Comparison of ENCODE assay signal across 11 cellular contexts in the genomic region with DNA sequence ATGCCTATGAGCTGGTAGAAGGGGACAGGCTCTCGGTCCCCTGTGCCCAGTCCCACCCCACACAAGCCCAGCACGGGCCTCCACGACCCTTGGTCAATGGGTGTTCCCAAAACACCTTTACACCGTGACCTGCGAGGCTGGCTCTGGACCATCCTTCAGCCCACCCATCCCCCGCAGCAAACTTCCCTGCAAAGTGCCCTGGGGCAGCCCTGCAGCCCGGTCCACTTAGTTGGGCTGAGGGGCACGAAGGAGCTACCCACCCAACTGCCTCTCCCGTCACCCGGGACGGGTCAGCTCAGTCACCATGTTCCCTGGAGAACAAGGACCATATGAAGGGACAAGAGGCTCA. TPM values are rescaled to one million over a fixed set of nuclear protein-coding genes. Genes with fewer than 3 reads are reported as not detected.
A peak's percentile ranks its signal among the peaks of the same experiment; 100 is the strongest.
DNase-seq lines count a peak whose midpoint lies in the region; ATAC-seq, FAIRE-seq and TF ChIP-seq lines count a peak whose summit lies in the region.
"Had no signal": no experiment of that assay in that cellular context is flagged by ENCODE, and none has a peak within 500 bp of the region (broad histone marks: within the 10 kb centered on the region; RNA-seq: fewer than 3 reads in every experiment).

No MANE protein-coding gene starts in this region.

- peak overlapping the region; percentile 30 for H3K9ac ChIP-seq in adipocyte (ENCODE audit: low read length)
- no peak overlapping the region for H3K9ac ChIP-seq in colonic mucosa (ENCODE audit: low read depth in 2 of 2, low read length in 2 of 2)

- no peak for DNase-seq in Jurkat, Clone E6-1 (ENCODE audit: low read depth, low spot score)
- no peak for DNase-seq in adipocyte (ENCODE audit: low read depth)
- no peak for DNase-seq in spleen
- DNase-seq in colonic mucosa, result no peak
- DNase-seq in frontal cortex (ENCODE audit: low spot score in 2 of 2), result no peak
- DNase-seq in NCI-H2107 (lab: John Stamatoyannopoulos, UW), result no peak
- DNase-seq: activated B cell treated with CpG ODN at 0.5 μM for 24 hours; stimulated activated CD4-positive, alpha-beta T cell treated with anti-CD3 and anti-CD28 coated beads, Interleukin-1b, Interleukin-23, amount 100 ng/mL, for 48 hours had no signal

- FAIRE-seq in frontal cortex (lab: Jason Lieb, UNC), result no peak
- FAIRE-seq: colon had no signal

- no peak for ATAC-seq in HG02571 (IDR thresholded peaks at IDR 0.05; ENCODE audit: unreplicated experiment)

- H3K36me3 ChIP-seq in adipocyte (ENCODE audit: control insufficient read depth, insufficient read depth, low read length, severe bottlenecking) (peaks cover 79% of the 10 kb centered on the region), spleen (peaks cover 3 to 100% (median 86%) of the 10 kb centered on the region in 6 donors), colonic mucosa (peaks cover 32% of the 10 kb centered on the region)

- H3K27me3 ChIP-seq in adipocyte (replicated peaks; ENCODE audit: control insufficient read depth, insufficient read depth, low read length) (no peaks in the 10 kb centered on the region), layer of hippocampus (ENCODE audit: control insufficient read depth, insufficient read depth, low read length) (no peaks in the 10 kb centered on the region), spleen (replicated peaks in 1 of 7) (no peaks in the 10 kb centered on the region), colonic mucosa (no peaks in the 10 kb centered on the region)

- peak overlapping the region; percentile 79 for H3K27ac ChIP-seq in layer of hippocampus (ENCODE audit: low read depth, low read length)
- H3K27ac ChIP-seq in spleen, result peak overlapping the region in 7 of 8 donors; percentile 31 to 83 (median 69)
- H3K27ac ChIP-seq in colonic mucosa, result no peak overlapping the region

- H3K4me3 ChIP-seq in Jurkat, Clone E6-1 (ENCODE audit: low read length), result peak overlapping the region; percentile 34
- no peak overlapping the region for H3K4me3 ChIP-seq in adipocyte (ENCODE audit: low read length)
- no peak overlapping the region for H3K4me3 ChIP-seq in spleen
- no peak overlapping the region for H3K4me3 ChIP-seq in colonic mucosa

- 71 to 88% (median 79%) methylated on average over 11 of the region's 11 CpGs for WGBS in spleen, 5 donors

- H3K4me1 ChIP-seq in adipocyte (ENCODE audit: control insufficient read depth, insufficient read depth, low read length) (peaks cover 37% of the 10 kb centered on the region), spleen (peaks cover 47 to 96% (median 72%) of the 10 kb centered on the region in 6 donors), colonic mucosa (peaks cover 20% of the 10 kb centered on the region)

- TF ChIP-seq POLR2A in spleen (IDR thresholded peaks at IDR 0.05), result no peak

- H3K9me3 ChIP-seq in adipocyte (ENCODE audit: control insufficient read depth, low read length), result no peaks in the 10 kb centered on the region
- no peaks in the 10 kb centered on the region for H3K9me3 ChIP-seq in spleen
- H3K9me3 ChIP-seq in colonic mucosa, result no peaks in the 10 kb centered on the region

- no peak for TF ChIP-seq CTCF in spleen (IDR thresholded peaks at IDR 0.05 in 8 of 11, conservative IDR thresholded peaks at IDR 0.05 in 3 of 11)
- no peak for TF ChIP-seq CTCF in colonic mucosa (IDR thresholded peaks at IDR 0.05)

- intact Hi-C loops in spleen (cut with DNase I; ENCODE audit: low total_unique reads), result no loop called here
- intact Hi-C loops in colonic mucosa (cut with DNase I), result no loop called here

RNA-seq across cellular contexts. Expression of a gene that starts 23.4 kb away (rescaled TPM):
- 488 TPM for polyA plus RNA-seq in Jurkat, Clone E6-1 (2012; ENCODE audit: insufficient read depth, insufficient read length)
- total RNA-seq in spleen (100 to 1,000 TPM; 124 to 377 (median 192) TPM), colonic mucosa (100 to 1,000 TPM; 437 to 476 TPM), frontal cortex (83.2 TPM)
- polyA plus RNA-seq in spleen, result 100 to 1,000 TPM in 1 of 3 donors, 10 to 100 TPM in 2; 56.6 to 105 (median 84.0) TPM
